In the genomic region with DNA sequence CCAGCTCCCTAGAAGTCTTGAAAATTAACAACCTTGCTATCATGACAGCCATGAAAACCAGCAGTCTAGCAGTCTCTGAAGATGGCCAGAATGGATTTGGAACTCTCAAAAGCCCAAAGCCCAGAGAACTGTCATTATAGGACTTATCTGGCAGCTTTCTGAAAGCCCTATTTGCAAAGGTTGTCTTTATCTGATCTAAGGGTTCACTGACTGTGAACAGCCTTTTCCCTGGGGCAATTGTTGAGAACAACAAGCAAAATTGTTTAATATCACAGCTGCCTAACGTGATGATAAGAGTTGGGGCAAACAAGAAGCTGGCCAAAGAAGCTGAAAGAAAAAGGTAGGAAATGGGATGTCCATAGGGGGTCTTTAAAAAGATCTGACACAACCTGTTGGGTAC, we compare ENCODE assay signal across 19 cellular contexts.
"Had no signal": no experiment of that assay in that cellular context is flagged by ENCODE, and none has a peak within 500 bp of the region (broad histone marks: within the 10 kb centered on the region; RNA-seq: fewer than 3 reads in every experiment).

No MANE protein-coding gene starts in this region.

- FAIRE-seq: colon, pancreas had no signal

- DNase-seq: activated CD4-positive, alpha-beta T cell treated with anti-CD3 and anti-CD28 coated beads, Interleukin-2, amount 10 ng/mL, durations not matched to agents 7 days and 5 days; activated CD8-positive, alpha-beta T cell treated with anti-CD3 and anti-CD28 coated beads, Interleukin-2, amount 10 ng/mL, durations not matched to agents 7 days and 5 days; activated naive CD4-positive, alpha-beta T cell treated with anti-CD3 and anti-CD28 coated beads for 36 hours; activated naive CD8-positive, alpha-beta T cell treated with anti-CD3 and anti-CD28 coated beads, Interleukin-2, amount 50 U/mL, for 24 hours; activated T-cell treated with anti-CD3 and anti-CD28 coated beads, Interleukin-2, amount 50 U/mL, for 4 hours; aorta; brain microvascular endothelial cell; central memory CD4-positive, alpha-beta T cell; dorsolateral prefrontal cortex; pancreas; spleen; stimulated activated CD4-positive, alpha-beta T cell treated with anti-CD3 and anti-CD28 coated beads, Interleukin-4, amount 100 ng/mL, for 4 hours; T1000; upper lobe of right lung had no signal

- ATAC-seq: activated CD8-positive, alpha-beta T cell treated with anti-CD3 and anti-CD28 coated beads, Interleukin-2, amount 10 ng/mL, durations not matched to agents 7 days and 5 days; activated naive CD8-positive, alpha-beta T cell treated with anti-CD3 and anti-CD28 coated beads, Interleukin-2, amount 50 U/mL, for 24 hours; activated T-cell treated with anti-CD3 and anti-CD28 coated beads, Interleukin-2, amount 50 U/mL, for 4 hours; natural killer cell treated with Interleukin-12 subunit alpha and Interleukin-12 subunit beta and Interleukin-15 and Interleukin-18, amount 100 ng/mL, for 72 hours; pancreas; stimulated activated memory B cell treated with anti-CD40 and anti-IgM and Interleukin-4, amounts not matched to agents 10 μg/mL and 1 μg/mL and 100 μg/mL, for 72 hours; upper lobe of right lung had no signal

- H3K4me3 ChIP-seq: dorsolateral prefrontal cortex, lung, pancreas, spleen, upper lobe of right lung had no signal

- H3K4me1 ChIP-seq: pancreas, upper lobe of right lung had no signal

- H3K27me3 ChIP-seq: brain microvascular endothelial cell, dorsolateral prefrontal cortex, neutrophil, pancreas, spleen, upper lobe of right lung had no signal

- H3K36me3 ChIP-seq: brain microvascular endothelial cell, neutrophil, pancreas, spleen, upper lobe of right lung had no signal

- H3K27ac ChIP-seq: brain microvascular endothelial cell, dorsolateral prefrontal cortex, neutrophil, pancreas, upper lobe of right lung had no signal

- H3K9me3 ChIP-seq: pancreas had no signal
